8 cellular contexts compared by ENCODE assay signal in genomic region chr4:176123710-176124407, GRCh38. TPM values are rescaled to one million over a fixed set of nuclear protein-coding genes. Genes with fewer than 3 reads are reported as not detected.
A peak's percentile ranks its signal among the peaks of the same experiment; 100 is the strongest.
DNase-seq lines count a peak whose midpoint lies in the region; ATAC-seq and TF ChIP-seq lines count a peak whose summit lies in the region.

No MANE protein-coding gene starts in this region.

- H3K9ac ChIP-seq in liver (ENCODE audit: low read depth in 1 of 2, low read length in 2 of 2) = no peak overlapping the region

- 50 to 71% (median 66%) methylated on average over 4 of the region's 4 CpGs for WGBS in adrenal gland, 4 donors
- 55% methylated on average over 4 of the region's 4 CpGs for WGBS in liver

- H3K4me3 Mint-ChIP-seq in MCF 10A (ENCODE audit: unreplicated experiment) = no peak overlapping the region
- H3K4me3 Mint-ChIP-seq in T-helper 17 cell = no peak overlapping the region

- TF ChIP-seq CTCF in MCF 10A (IDR thresholded peaks at IDR 0.05; ENCODE audit: unreplicated experiment) (peak; percentile 44), breast epithelium (IDR thresholded peaks at IDR 0.05) (peak in 1 of 3 donors; percentile 21), adrenal gland (IDR thresholded peaks at IDR 0.05) (peak; percentile 13 to 52 (median 34)), liver (IDR thresholded peaks at IDR 0.05; ENCODE audit: low read depth, low read length, missing input control) (peak; percentile 38)

- DNase-seq in MCF 10A (ENCODE audit: unreplicated experiment) (peak; percentile 45), breast epithelium (ENCODE audit: low spot score in 2 of 2) (no peak), HPDE6-E6E7 (ENCODE audit: extremely low spot score) (peak; percentile 5), adrenal gland (peak in 6 of 7 donors; percentile 10 to 53 (median 32)), NK-92 (lab: John Stamatoyannopoulos, UW; ENCODE audit: unreplicated experiment) (no peak), T-helper 17 cell (no peak)

- H3K27ac ChIP-seq in breast epithelium (no peak overlapping the region), adrenal gland (no peak overlapping the region), liver (ENCODE audit: low read depth in 1 of 2, low read length in 2 of 2) (no peak overlapping the region)

- H3K27me3 ChIP-seq in breast epithelium = no peaks in the 10 kb centered on the region
- no peaks in the 10 kb centered on the region for H3K27me3 ChIP-seq in adrenal gland
- H3K27me3 ChIP-seq in liver (ENCODE audit: control insufficient read depth in 4 of 4, insufficient read depth in 4 of 4, low read length in 3 of 4) = no peaks in the 10 kb centered on the region

- TF ChIP-seq RAD21 in liver (IDR thresholded peaks at IDR 0.05) = peak; percentile 50 to 69

- TF ChIP-seq POLR2A in breast epithelium (IDR thresholded peaks at IDR 0.05) = no peak
- TF ChIP-seq POLR2A in adrenal gland (IDR thresholded peaks at IDR 0.05) = no peak

- H3K27me3 Mint-ChIP-seq in MCF 10A (ENCODE audit: insufficient read depth, unreplicated experiment) (no peaks in the 10 kb centered on the region), T-helper 17 cell (peaks cover 9% of the 10 kb centered on the region)

- H3K36me3 ChIP-seq in breast epithelium (no peaks in the 10 kb centered on the region), adrenal gland (replicated peaks in 1 of 2) (no peaks in the 10 kb centered on the region), liver (ENCODE audit: control insufficient read depth in 4 of 4, insufficient read depth in 3 of 4, low read depth in 1 of 4, low read length in 3 of 4) (no peaks in the 10 kb centered on the region)

- intact Hi-C loops in MCF 10A (cut with micrococcal nuclease) (loop anchor here (1.0 kb wide), 1 partner anchor 177 kb away; no protein-coding TSS in a partner anchor), breast epithelium (cut with DNase I; ENCODE audit: low total_unique reads) (no loop called here), adrenal gland (cut with DNase I) (no loop called here)

- no peaks in the 10 kb centered on the region for H3K4me1 ChIP-seq in breast epithelium
- H3K4me1 ChIP-seq in adrenal gland (replicated peaks in 1 of 2) = no peaks in the 10 kb centered on the region
- no peaks in the 10 kb centered on the region for H3K4me1 ChIP-seq in liver (ENCODE audit: control insufficient read depth in 4 of 4, insufficient read depth in 4 of 4, low read length in 3 of 4)

- H3K4me1 Mint-ChIP-seq in MCF 10A (ENCODE audit: insufficient read depth, unreplicated experiment) (peaks cover 5% of the 10 kb centered on the region), T-helper 17 cell (peaks cover 7% of the 10 kb centered on the region)

- ATAC-seq in GM21619 (IDR thresholded peaks at IDR 0.05; ENCODE audit: unreplicated experiment) (peak; percentile 100), T-helper 17 cell (no peak)

- BruUV-seq in MCF 10A (replicated peaks; lab: Mats Ljungman, UMichigan) = no TSS peak

- H3K4me3 ChIP-seq in breast epithelium (no peak overlapping the region), adrenal gland (no peak overlapping the region), liver (ENCODE audit: low read depth in 1 of 3, low read length in 3 of 3) (no peak overlapping the region)

- peak overlapping the region; percentile 12 for H3K27ac Mint-ChIP-seq in MCF 10A (ENCODE audit: low read depth, unreplicated experiment)
- H3K27ac Mint-ChIP-seq in T-helper 17 cell = no peak overlapping the region

- no peaks in the 10 kb centered on the region for H3K9me3 ChIP-seq in breast epithelium
- H3K9me3 ChIP-seq in adrenal gland (replicated peaks in 1 of 3) = no peaks in the 10 kb centered on the region
- no peaks in the 10 kb centered on the region for H3K9me3 ChIP-seq in liver (ENCODE audit: control insufficient read depth in 4 of 4, low read length in 3 of 4)
- no peaks in the 10 kb centered on the region for H3K9me3 ChIP-seq in T-helper 17 cell (ENCODE audit: control insufficient read depth, low read length, poor library complexity, severe bottlenecking)

- CTCF ChIA-PET in MCF 10A (lab: Yijun Ruan, JAX) = interaction anchor here (0.6 to 1.8 kb wide), 24 partner anchors 9 to 562 kb away, joined by 3 to 12 read pairs (median 4); no protein-coding TSS in a partner anchor

- no peaks in the 10 kb centered on the region for H3K36me3 Mint-ChIP-seq in MCF 10A (ENCODE audit: insufficient read depth, unreplicated experiment)
- H3K36me3 Mint-ChIP-seq in T-helper 17 cell (ENCODE audit: low read depth) = no peaks in the 10 kb centered on the region

- POLR2A ChIA-PET in MCF 10A (lab: Yijun Ruan, JAX) = interaction anchor here (0.7 kb wide), 1 partner anchor 34 kb away, joined by 4 read pairs; no protein-coding TSS in a partner anchor

- no peaks in the 10 kb centered on the region for H3K9me3 Mint-ChIP-seq in MCF 10A (ENCODE audit: unreplicated experiment)

TF ChIP-seq in liver, 16 proteins besides CTCF, POLR2A, EP300 and RAD21:
- TF ChIP-seq GABPA (IDR thresholded peaks at IDR 0.05 in 1 of 2, conservative IDR thresholded peaks at IDR 0.05 in 1 of 2) (no peak), TAF1 (conservative IDR thresholded peaks at IDR 0.05) (no peak), EGR1 (IDR thresholded peaks at IDR 0.05; ENCODE audit: low read depth in 2 of 2) (no peak), HNF4G (IDR thresholded peaks at IDR 0.05) (no peak), ZBTB33 (IDR thresholded peaks at IDR 0.05) (no peak), NR2F2 (IDR thresholded peaks at IDR 0.05) (no peak), YY1 (IDR thresholded peaks at IDR 0.05) (no peak), SP1 (IDR thresholded peaks at IDR 0.05) (no peak), JUND (IDR thresholded peaks at IDR 0.05) (no peak), FOXA2 (IDR thresholded peaks at IDR 0.05) (no peak), FOXA1 (IDR thresholded peaks at IDR 0.05) (no peak), MAX (IDR thresholded peaks at IDR 0.05) (no peak), RXRA (IDR thresholded peaks at IDR 0.05) (no peak), HNF4A (conservative IDR thresholded peaks at IDR 0.05) (no peak), REST (IDR thresholded peaks at IDR 0.05) (no peak), ATF3 (IDR thresholded peaks at IDR 0.05) (no peak)
TF ChIP-seq in liver: peak in this region for 0.

RNA-seq across cellular contexts. Expression of gene WDR17, which starts 58.2 kb away (rescaled TPM):
- 1.3 and 1.5 TPM in 2 replicates for total RNA-seq in MCF 10A (2022)
- total RNA-seq in breast epithelium = 1 to 10 TPM; 2.2 to 4.5 (median 2.6) TPM
- 1 to 10 TPM in 7 of 8 donors, under 1 TPM in 1; 0.97 to 6.2 (median 3.7) TPM for total RNA-seq in adrenal gland
- polyA plus RNA-seq in adrenal gland = 1 to 10 TPM in 2 of 3 donors, under 1 TPM in 1; 0.81 to 7.7 (median 1.5) TPM
- total RNA-seq in liver = under 1 TPM; 0.50 to 0.84 TPM
- polyA plus RNA-seq in liver = under 1 TPM; 0.14 to 0.18 TPM
- total RNA-seq in T-helper 17 cell = 1 to 10 TPM in 1 of 2 donors, under 1 TPM in 1; 0.65 to 1.8 TPM

Comparison
In these comparisons a context has a peak if more than half of its experiments do, and no peak if none do; other contexts are left out.
1. DNase-seq: peak in MCF 10A (single experiment), HPDE6-E6E7 (single experiment) and adrenal gland (6 of 7); none in breast epithelium (0 of 2), NK-92 (single experiment) and T-helper 17 cell (0 of 3).